In genomic region chr3:189530822-189531221, GRCh38 we compare ENCODE assay signal across 1 cellular context.
TF ChIP-seq lines count a peak whose summit lies in the region.

No MANE protein-coding gene starts in this region.

TF ChIP-seq in SK-N-SH treated with all-trans-retinoic acid at 6 μM for 48 hours, 23 proteins besides CTCF, POLR2A, EP300 and RAD21 (continued from another document):
- TF ChIP-seq TSHZ2 (CRISPR knock-in tag; IDR thresholded peaks at IDR 0.05) (no peak), OSR1 (CRISPR knock-in tag; IDR thresholded peaks at IDR 0.05) (no peak), CSRNP3 (CRISPR knock-in tag; IDR thresholded peaks at IDR 0.05) (no peak), TOX (CRISPR knock-in tag; IDR thresholded peaks at IDR 0.05; ENCODE audit: borderline replicate concordance) (no peak), BACH2 (CRISPR knock-in tag; IDR thresholded peaks at IDR 0.05; ENCODE audit: borderline replicate concordance) (no peak), SNAI2 (CRISPR knock-in tag; IDR thresholded peaks at IDR 0.05) (no peak)
